8 cellular contexts compared by ENCODE assay signal in the genomic region with DNA sequence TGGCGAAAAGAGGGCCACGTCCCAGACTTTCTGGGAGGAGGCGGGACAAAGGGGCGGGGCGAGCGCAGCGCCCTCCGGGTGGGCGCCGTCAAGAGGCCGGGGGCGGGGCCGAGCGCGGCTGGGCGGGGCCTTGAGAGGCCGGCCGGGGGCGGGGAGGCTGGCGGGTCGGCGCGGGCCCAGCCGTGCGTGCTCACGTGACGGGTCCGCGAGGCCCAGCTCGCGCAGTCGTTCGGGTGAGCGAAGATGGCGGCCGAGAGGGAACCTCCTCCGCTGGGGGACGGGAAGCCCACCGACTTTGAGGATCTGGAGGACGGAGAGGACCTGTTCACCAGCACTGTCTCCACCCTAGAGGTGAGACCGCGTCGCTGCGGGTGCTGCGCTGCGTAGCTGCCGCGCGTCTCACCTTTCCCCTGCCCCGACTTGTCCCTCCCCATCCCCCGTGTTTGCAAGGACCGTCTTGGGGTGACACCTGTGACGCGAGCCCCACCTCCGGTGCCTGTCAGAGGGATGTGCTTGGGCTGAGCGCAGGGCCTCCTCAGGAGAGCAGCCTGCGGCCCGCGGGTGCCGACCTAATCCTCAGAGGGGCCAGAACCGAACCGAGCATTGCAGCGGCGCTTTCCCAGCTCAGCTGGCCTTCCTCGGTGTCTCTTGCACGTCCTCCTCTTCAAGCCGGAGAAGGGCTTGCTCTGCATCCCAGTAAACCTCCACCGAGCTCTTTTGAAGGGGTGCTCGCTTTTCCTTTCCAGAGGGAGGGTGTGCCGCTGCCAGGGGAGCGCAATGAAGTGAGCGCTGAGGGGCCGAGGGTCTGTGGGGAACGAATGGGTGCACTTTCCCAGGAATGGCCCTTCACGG. TPM values are rescaled to one million over a fixed set of nuclear protein-coding genes. Genes with fewer than 3 reads are reported as not detected.
DNase-seq lines count a peak whose midpoint lies in the region; ATAC-seq and TF ChIP-seq lines count a peak whose summit lies in the region.

A gene with protein sequence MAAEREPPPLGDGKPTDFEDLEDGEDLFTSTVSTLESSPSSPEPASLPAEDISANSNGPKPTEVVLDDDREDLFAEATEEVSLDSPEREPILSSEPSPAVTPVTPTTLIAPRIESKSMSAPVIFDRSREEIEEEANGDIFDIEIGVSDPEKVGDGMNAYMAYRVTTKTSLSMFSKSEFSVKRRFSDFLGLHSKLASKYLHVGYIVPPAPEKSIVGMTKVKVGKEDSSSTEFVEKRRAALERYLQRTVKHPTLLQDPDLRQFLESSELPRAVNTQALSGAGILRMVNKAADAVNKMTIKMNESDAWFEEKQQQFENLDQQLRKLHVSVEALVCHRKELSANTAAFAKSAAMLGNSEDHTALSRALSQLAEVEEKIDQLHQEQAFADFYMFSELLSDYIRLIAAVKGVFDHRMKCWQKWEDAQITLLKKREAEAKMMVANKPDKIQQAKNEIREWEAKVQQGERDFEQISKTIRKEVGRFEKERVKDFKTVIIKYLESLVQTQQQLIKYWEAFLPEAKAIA (plus strand): TSS at position 220 of the 852 bp plus-strand sequence. CDS start 24 bp downstream, at position 244.

- no TSS peak for BruUV-seq in Panc1 (replicated peaks; lab: Mats Ljungman, UMichigan)

- H3K4me3 Mint-ChIP-seq in activated T-cell treated with anti-CD3 and anti-CD28 coated beads, Interleukin-2, amount 50 U/mL, for 4 hours, result peak within 1 kb of the TSS; percentile 95

- peak; percentile 89 for ATAC-seq in GM21423 (IDR thresholded peaks at IDR 0.05; ENCODE audit: unreplicated experiment)
- peak; percentile 98 for ATAC-seq in Panc1
- peak; percentile 94 to 95 for ATAC-seq in activated T-cell treated with anti-CD3 and anti-CD28 coated beads, Interleukin-2, amount 50 U/mL, for 4 hours
- ATAC-seq in esophagus mucosa, result peak; percentile 97

- H3K9ac ChIP-seq in HUES6 (ENCODE audit: low read length), result peak within 1 kb of the TSS; percentile 79
- H3K9ac ChIP-seq in muscle layer of colon (ENCODE audit: low read length), result peak within 1 kb of the TSS; percentile 90

- H3K36me3 Mint-ChIP-seq in activated T-cell treated with anti-CD3 and anti-CD28 coated beads, Interleukin-2, amount 50 U/mL, for 4 hours (ENCODE audit: insufficient read depth), result peaks cover 6% of the 10 kb centered on the region

- H3K4me1 Mint-ChIP-seq in activated T-cell treated with anti-CD3 and anti-CD28 coated beads, Interleukin-2, amount 50 U/mL, for 4 hours (ENCODE audit: low read depth), result peaks cover 43% of the 10 kb centered on the region

- H3K4me1 ChIP-seq in HUES6 (ENCODE audit: control insufficient read depth, insufficient read depth, low read length), result peaks cover 8% of the 10 kb centered on the region; the same call in 1 of the 2 replicates
- peaks cover 16% of the 10 kb centered on the region; the same call in 1 of the 2 replicates for H3K4me1 ChIP-seq in Panc1 (ENCODE audit: control insufficient read depth, insufficient read depth, low read length)
- peaks cover 25% of the 10 kb centered on the region for H3K4me1 ChIP-seq in muscle layer of colon (ENCODE audit: insufficient read depth, low read length)

- POLR2A ChIA-PET in Panc1 (lab: Charles Lee), result no interaction called here

- in situ Hi-C loops in Panc1 (cut with HindIII; ENCODE audit: low pct_unique_long_range_greater_than_20kb, low sequenced_read_pairs), result no loop called here

- no peak for TF ChIP-seq CTCF in Panc1 (IDR thresholded peaks at IDR 0.05)

- H3K27me3 Mint-ChIP-seq in activated T-cell treated with anti-CD3 and anti-CD28 coated beads, Interleukin-2, amount 50 U/mL, for 4 hours (ENCODE audit: low read depth), result peaks cover 4% of the 10 kb centered on the region

- no peaks in the 10 kb centered on the region for H3K9me3 Mint-ChIP-seq in activated T-cell treated with anti-CD3 and anti-CD28 coated beads, Interleukin-2, amount 50 U/mL, for 4 hours

- CTCF ChIA-PET in Panc1 (lab: Charles Lee), result interaction anchor here (0.6 kb wide), 1 partner anchor 743 kb away, joined by 8 read pairs; no protein-coding TSS in a partner anchor

- intact Hi-C loops in Panc1 (cut with micrococcal nuclease; ENCODE audit: unreplicated experiment), result no loop called here

- no peaks in the 10 kb centered on the region for H3K36me3 ChIP-seq in HUES6 (ENCODE audit: control insufficient read depth, insufficient read depth, low read length)
- no peaks in the 10 kb centered on the region; the same call in 1 of the 2 replicates for H3K36me3 ChIP-seq in Panc1 (ENCODE audit: control insufficient read depth, insufficient read depth, low read length)
- no peaks in the 10 kb centered on the region for H3K36me3 ChIP-seq in muscle layer of colon (ENCODE audit: insufficient read depth, low read length)

- H3K27ac ChIP-seq in HUES6 (ENCODE audit: low read depth, low read length), result peak within 1 kb of the TSS; percentile 74
- peak within 1 kb of the TSS; percentile 84 for H3K27ac ChIP-seq in Panc1 (ENCODE audit: low read length)
- H3K27ac ChIP-seq in muscle layer of colon (ENCODE audit: low read depth, low read length), result peak within 1 kb of the TSS; percentile 91

- H3K4me3 ChIP-seq in HUES6 (ENCODE audit: low read depth, low read length) (peak within 1 kb of the TSS; percentile 87), Panc1 (ENCODE audit: low read depth in 2 of 2, low read length in 2 of 2) (peak within 1 kb of the TSS; percentile 96 to 98), muscle layer of colon (ENCODE audit: low read depth in 1 of 2, low read length in 2 of 2) (peak within 1 kb of the TSS; percentile 95 to 99)

- DNase-seq in DMS114 treated with DMSO at 0.1 percent for 48 hours (lab: John Stamatoyannopoulos, UW; ENCODE audit: unreplicated experiment) (peak; percentile 79), Panc1 (ENCODE audit: low read depth, low spot score) (no peak)
- peak; percentile 85 for DNase-seq in activated T-cell treated with anti-CD3 and anti-CD28 coated beads, Interleukin-2, amount 50 U/mL, for 4 hours
- DNase-seq in stimulated activated CD8-positive, alpha-beta memory T cell treated with anti-CD3 and anti-CD28 coated beads, Interleukin-7, amount 100 ng/mL, for 24 hours (ENCODE audit: low read depth), result peak; percentile 82

- no peaks in the 10 kb centered on the region for H3K9me3 ChIP-seq in HUES6 (ENCODE audit: control insufficient read depth, insufficient read depth, low read depth, low read length)
- H3K9me3 ChIP-seq in Panc1 (ENCODE audit: control insufficient read depth, insufficient read depth, low read depth, low read length), result no peaks in the 10 kb centered on the region
- H3K9me3 ChIP-seq in muscle layer of colon (ENCODE audit: low read length), result no peaks in the 10 kb centered on the region

- H3K27me3 ChIP-seq in HUES6 (ENCODE audit: control insufficient read depth, insufficient read depth, low read length) (no peaks in the 10 kb centered on the region; the same call in 1 of the 2 replicates), Panc1 (ENCODE audit: control insufficient read depth, insufficient read depth, low read length) (no peaks in the 10 kb centered on the region), muscle layer of colon (ENCODE audit: control insufficient read depth in 1 of 2, insufficient read depth in 2 of 2, low read length in 2 of 2) (no peaks in the 10 kb centered on the region)

RNA-seq across cellular contexts. Expression of the gene that starts here (rescaled TPM):
- total RNA-seq in Panc1 (2021; ENCODE audit: unreplicated experiment), result 66.8 TPM
- polyA plus RNA-seq in Panc1 (2012; ENCODE audit: insufficient read length), result 103 TPM
- 10 to 100 TPM; 34.2 to 35.7 (median 35.6) TPM for total RNA-seq in activated T-cell treated with anti-CD3 and anti-CD28 coated beads, Interleukin-2, amount 50 U/mL, for 4 hours
- 40.4 TPM for total RNA-seq in esophagus mucosa
